18 cellular contexts compared by ENCODE assay signal in genomic region chr13:42330991-42331390, GRCh38. TPM values are rescaled to one million over a fixed set of nuclear protein-coding genes. Genes with fewer than 3 reads are reported as not detected.
DNase-seq lines count a peak whose midpoint lies in the region; TF ChIP-seq lines count a peak whose summit lies in the region.
"Had no signal": no experiment of that assay in that cellular context is flagged by ENCODE, and none has a peak within 500 bp of the region (broad histone marks: within the 10 kb centered on the region; RNA-seq: fewer than 3 reads in every experiment).

No MANE protein-coding gene starts in this region.

- H3K9me3 ChIP-seq in transverse colon, result no peaks in the 10 kb centered on the region
- H3K9me3 ChIP-seq: Caco-2, SJSA1 had no signal

- no peak overlapping the region for H3K27ac ChIP-seq in transverse colon
- H3K27ac ChIP-seq: SJSA1 had no signal

- intact Hi-C loops in transverse colon (cut with DNase I; ENCODE audit: low total_unique reads), result no loop called here

- no peaks in the 10 kb centered on the region for H3K36me3 ChIP-seq in transverse colon
- H3K36me3 ChIP-seq: SJSA1 had no signal

- WGBS in transverse colon (ENCODE audit: low coverage in 1 of 2), 2 donors, result 96 to 100% methylated on average over 1 of the region's 1 CpG

- TF ChIP-seq CTCF in choroid plexus epithelial cell (conservative IDR thresholded peaks at IDR 0.05; ENCODE audit: low read depth, low read length) (no peak), fibroblast of pulmonary artery (IDR thresholded peaks at IDR 0.05; ENCODE audit: low read length, missing control alignments) (no peak), transverse colon (IDR thresholded peaks at IDR 0.05) (no peak)

- TF ChIP-seq POLR2A in transverse colon (IDR thresholded peaks at IDR 0.05), result no peak

- no peak for TF ChIP-seq EP300 in transverse colon (IDR thresholded peaks at IDR 0.05; ENCODE audit: low read depth)

- H3K4me1 ChIP-seq in transverse colon, result peaks cover 0 to 11% (median 0%) of the 10 kb centered on the region in 4 donors
- H3K4me1 ChIP-seq: Caco-2, SJSA1 had no signal

- peak; percentile 28 for DNase-seq in RKO (ENCODE audit: low spot score)
- DNase-seq in choroid plexus epithelial cell (ENCODE audit: low read depth), result peak; percentile 53
- peak; percentile 13 for DNase-seq in fibroblast of pulmonary artery (ENCODE audit: low read depth)
- no peak for DNase-seq in SHP77 treated with DMSO at 0.1 percent for 48 hours (lab: John Stamatoyannopoulos, UW)
- DNase-seq in transverse colon, result no peak
- no peak for DNase-seq in NCI-H1694 (lab: John Stamatoyannopoulos, UW)
- DNase-seq in NCI-H2107 (lab: John Stamatoyannopoulos, UW), result no peak
- DNase-seq: Caco-2; CD4-positive, CD25-positive, alpha-beta regulatory T cell; EL; H7; NCI-H1417; NCI-H1930; NCI-H2171; NCI-H446 treated with DMSO at 0.1 percent for 48 hours; NCI-H748 treated with DMSO at 0.1 percent for 48 hours; PC-3 had no signal

- in situ Hi-C loops in transverse colon (cut with MboI; ENCODE audit: low pct_ligation_motif_present in 1 of 4, low pct_unique_long_range_greater_than_20kb in 1 of 4, low sequenced_read_pairs in 3 of 4), result no loop called here

- H3K4me3 ChIP-seq in choroid plexus epithelial cell (ENCODE audit: low read depth, low read length), result no peak overlapping the region
- H3K4me3 ChIP-seq in fibroblast of pulmonary artery (replicated peaks; ENCODE audit: low read depth, low read length), result no peak overlapping the region
- H3K4me3 ChIP-seq in transverse colon, result no peak overlapping the region
- H3K4me3 ChIP-seq: SJSA1 had no signal

- no peaks in the 10 kb centered on the region for H3K27me3 ChIP-seq in transverse colon
- H3K27me3 ChIP-seq: SJSA1 had no signal

RNA-seq across cellular contexts. Expression of gene AKAP11, which starts 59.0 kb away (rescaled TPM):
- 10 to 100 TPM; 15.0 to 34.6 (median 26.5) TPM for total RNA-seq in transverse colon

Comparison
In these comparisons a context has a peak if more than half of its experiments do, and no peak if none do; other contexts are left out.
1. DNase-seq: peak in RKO (single experiment), choroid plexus epithelial cell (single experiment) and fibroblast of pulmonary artery (single experiment); none in SHP77 treated with DMSO at 0.1 percent for 48 hours (single experiment), transverse colon (single experiment), NCI-H1694 (single experiment) and NCI-H2107 (single experiment).